In the genomic region with DNA sequence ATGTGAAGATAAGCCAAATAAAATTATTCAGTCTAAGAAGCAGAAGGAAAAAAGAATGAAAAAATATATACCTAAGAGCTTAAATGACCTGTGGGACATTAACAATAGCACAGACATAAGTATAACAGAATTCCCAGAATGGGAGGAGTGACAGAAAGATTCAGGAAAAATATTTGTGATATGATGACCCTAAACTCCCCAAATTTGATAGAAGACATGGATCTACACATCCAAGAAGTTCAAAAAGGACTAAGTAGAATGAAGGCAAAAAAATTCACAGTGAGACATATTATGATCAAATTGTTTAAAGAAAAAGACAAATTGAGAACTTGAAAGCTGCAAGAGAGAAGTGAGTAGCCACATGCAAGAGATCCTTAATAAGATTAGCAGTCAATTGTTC, we compare ENCODE assay signal across 37 cellular contexts.
"Had no signal": no experiment of that assay in that cellular context is flagged by ENCODE, and none has a peak within 500 bp of the region (broad histone marks: within the 10 kb centered on the region; RNA-seq: fewer than 3 reads in every experiment).

No MANE protein-coding gene starts in this region.

- H3K4me1 ChIP-seq: adrenal gland, ascending aorta, body of pancreas, breast epithelium had no signal

- H3K9me3 ChIP-seq: adrenal gland, ascending aorta, body of pancreas had no signal

- DNase-seq: activated effector memory CD4-positive, alpha-beta T cell treated with anti-CD3 and anti-CD28 coated beads, Interleukin-2, amount 50 U/mL, for 16 hours; activated effector memory CD4-positive, alpha-beta T cell treated with Interleukin-2 at 50 U/mL for 16 hours; activated gamma-delta T cell; activated gamma-delta T cell treated with Interleukin-2 at 50 U/mL for 16 hours; activated naive CD4-positive, alpha-beta T cell; activated naive CD4-positive, alpha-beta T cell treated with anti-CD3 and anti-CD28 coated beads for 36 hours; activated naive CD4-positive, alpha-beta T cell treated with anti-CD3 and anti-CD28 coated beads, Interleukin-2, amount 10 ng/mL, durations not matched to agents 7 days and 5 days; activated naive CD4-positive, alpha-beta T cell treated with anti-CD3 and anti-CD28 coated beads, Interleukin-2, amount 50 U/mL, for 16 hours; activated naive CD4-positive, alpha-beta T cell treated with Interleukin-2 at 50 U/mL for 16 hours; activated naive CD8-positive, alpha-beta T cell treated with anti-CD3 and anti-CD28 coated beads for 36 hours; activated naive CD8-positive, alpha-beta T cell treated with anti-CD3 and anti-CD28 coated beads, Interleukin-2, amount 10 ng/mL, durations not matched to agents 7 days and 5 days; activated naive CD8-positive, alpha-beta T cell treated with anti-CD3 and anti-CD28 coated beads, Interleukin-2, amount 50 U/mL, for 24 hours; activated T-cell treated with anti-CD3 and anti-CD28 coated beads, Interleukin-2, amount 50 U/mL, for 1 hour; activated T-cell treated with anti-CD3 and anti-CD28 coated beads, Interleukin-2, amount 50 U/mL, for 24 hours; activated T-cell treated with anti-CD3 and anti-CD28 coated beads, Interleukin-2, amount 50 U/mL, for 4 hours; activated T-cell treated with anti-CD3 and anti-CD28 coated beads, Interleukin-2, amount 50 U/mL, for 48 hours; activated T-cell treated with anti-CD3 and anti-CD28 coated beads, Interleukin-2, amount 50 U/mL, for 72 hours; adrenal gland; amniotic stem cell; amygdala; anterior cingulate cortex; aorta; body of pancreas; brain microvascular endothelial cell; caudate nucleus; central memory CD4-positive, alpha-beta T cell; cerebellar nuclear complex had no signal

- H3K4me3 ChIP-seq: adrenal gland, ascending aorta, body of pancreas, breast epithelium, cardiac muscle cell had no signal

- H3K4me3 Mint-ChIP-seq: activated naive CD4-positive, alpha-beta T cell treated with anti-CD3 and anti-CD28 coated beads for 36 hours; activated naive CD4-positive, alpha-beta T cell treated with anti-CD3 and anti-CD28 coated beads, Interleukin-2, amount 10 ng/mL, durations not matched to agents 7 days and 5 days; activated naive CD4-positive, alpha-beta T cell treated with anti-CD3 and anti-CD28 coated beads, Interleukin-2, amount 50 U/mL, for 24 hours; activated naive CD8-positive, alpha-beta T cell; activated naive CD8-positive, alpha-beta T cell treated with anti-CD3 and anti-CD28 coated beads for 36 hours; activated naive CD8-positive, alpha-beta T cell treated with anti-CD3 and anti-CD28 coated beads, Interleukin-2, amount 10 ng/mL, durations not matched to agents 7 days and 5 days; activated naive CD8-positive, alpha-beta T cell treated with anti-CD3 and anti-CD28 coated beads, Interleukin-2, amount 50 U/mL, for 24 hours; activated T-cell treated with anti-CD3 and anti-CD28 coated beads, Interleukin-2, amount 50 U/mL, for 24 hours; activated T-cell treated with anti-CD3 and anti-CD28 coated beads, Interleukin-2, amount 50 U/mL, for 4 hours; activated T-cell treated with anti-CD3 and anti-CD28 coated beads, Interleukin-2, amount 50 U/mL, for 72 hours; activated T-helper 1 cell treated with anti-CD3 and anti-CD28 coated beads, Interleukin-12 subunit alpha, Interleukin-12 subunit beta, Interleukin-2, Interleukin-4 antibody, amounts not matched to agents 30 ng/mL and 10 ng/mL and 1 ng/mL, durations not matched to agents 14 hours and 24 hours and 36 hours; brain; central memory CD8-positive, alpha-beta T cell had no signal

- H3K4me1 Mint-ChIP-seq: brain had no signal

- H3K27me3 Mint-ChIP-seq: activated naive CD4-positive, alpha-beta T cell treated with anti-CD3 and anti-CD28 coated beads, Interleukin-2, amount 50 U/mL, for 24 hours; activated naive CD8-positive, alpha-beta T cell; activated naive CD8-positive, alpha-beta T cell treated with anti-CD3 and anti-CD28 coated beads for 36 hours; activated T-cell treated with anti-CD3 and anti-CD28 coated beads, Interleukin-2, amount 50 U/mL, for 24 hours; brain; central memory CD8-positive, alpha-beta T cell had no signal

- H3K36me3 Mint-ChIP-seq: activated naive CD4-positive, alpha-beta T cell treated with anti-CD3 and anti-CD28 coated beads, Interleukin-2, amount 10 ng/mL, durations not matched to agents 7 days and 5 days; activated naive CD8-positive, alpha-beta T cell; brain had no signal

- H3K27ac ChIP-seq: adrenal gland, ascending aorta, body of pancreas, brain microvascular endothelial cell, breast epithelium, cardiac muscle cell had no signal

- H3K27ac Mint-ChIP-seq: activated naive CD4-positive, alpha-beta T cell treated with anti-CD3 and anti-CD28 coated beads for 36 hours; activated naive CD4-positive, alpha-beta T cell treated with anti-CD3 and anti-CD28 coated beads, Interleukin-2, amount 10 ng/mL, durations not matched to agents 7 days and 5 days; activated naive CD4-positive, alpha-beta T cell treated with anti-CD3 and anti-CD28 coated beads, Interleukin-2, amount 50 U/mL, for 24 hours; activated naive CD4-positive, alpha-beta T cell treated with anti-CD3 and anti-CD28 coated beads, Interleukin-2, amount 50 U/mL, for 72 hours; activated naive CD8-positive, alpha-beta T cell; activated naive CD8-positive, alpha-beta T cell treated with anti-CD3 and anti-CD28 coated beads for 36 hours; activated naive CD8-positive, alpha-beta T cell treated with anti-CD3 and anti-CD28 coated beads, Interleukin-2, amount 10 ng/mL, durations not matched to agents 7 days and 5 days; activated naive CD8-positive, alpha-beta T cell treated with anti-CD3 and anti-CD28 coated beads, Interleukin-2, amount 50 U/mL, for 24 hours; activated T-cell treated with anti-CD3 and anti-CD28 coated beads, Interleukin-2, amount 50 U/mL, for 24 hours; activated T-cell treated with anti-CD3 and anti-CD28 coated beads, Interleukin-2, amount 50 U/mL, for 72 hours; activated T-helper 1 cell treated with anti-CD3 and anti-CD28 coated beads, Interleukin-12 subunit alpha, Interleukin-12 subunit beta, Interleukin-2, Interleukin-4 antibody, amounts not matched to agents 30 ng/mL and 10 ng/mL and 1 ng/mL, durations not matched to agents 14 hours and 24 hours and 36 hours; activated T-helper 2 cell treated with anti-CD3 and anti-CD28 coated beads, Interferon-gamma antibody, Interleukin-2, Interleukin-4, amounts not matched to agents 10 μg/mL and 5 μg/mL and 100 μg/mL, durations not matched to agents 14 hours and 24 hours and 36 hours; brain had no signal

- H3K36me3 ChIP-seq: adrenal gland, ascending aorta, brain microvascular endothelial cell, breast epithelium, cardiac muscle cell had no signal

- ATAC-seq: activated naive CD4-positive, alpha-beta T cell treated with anti-CD3 and anti-CD28 coated beads, Interleukin-2, amount 50 U/mL, for 72 hours; activated naive CD8-positive, alpha-beta T cell treated with anti-CD3 and anti-CD28 coated beads, Interleukin-2, amount 50 U/mL, for 24 hours; activated T-cell treated with anti-CD3 and anti-CD28 coated beads, Interleukin-2, amount 50 U/mL, for 4 hours; activated T-cell treated with anti-CD3 and anti-CD28 coated beads, Interleukin-2, amount 50 U/mL, for 72 hours; body of pancreas had no signal

- H3K9me3 Mint-ChIP-seq: activated naive CD4-positive, alpha-beta T cell treated with anti-CD3 and anti-CD28 coated beads, Interleukin-2, amount 10 ng/mL, durations not matched to agents 7 days and 5 days; activated T-helper 1 cell treated with anti-CD3 and anti-CD28 coated beads, Interleukin-12 subunit alpha, Interleukin-12 subunit beta, Interleukin-2, Interleukin-4 antibody, amounts not matched to agents 30 ng/mL and 10 ng/mL and 1 ng/mL, durations not matched to agents 14 hours and 24 hours and 36 hours; activated T-helper 2 cell treated with anti-CD3 and anti-CD28 coated beads, Interferon-gamma antibody, Interleukin-2, Interleukin-4, amounts not matched to agents 10 μg/mL and 5 μg/mL and 100 μg/mL, durations not matched to agents 14 hours and 24 hours and 36 hours had no signal
